ENCODE assay signal across 25 cellular contexts in the genomic region with DNA sequence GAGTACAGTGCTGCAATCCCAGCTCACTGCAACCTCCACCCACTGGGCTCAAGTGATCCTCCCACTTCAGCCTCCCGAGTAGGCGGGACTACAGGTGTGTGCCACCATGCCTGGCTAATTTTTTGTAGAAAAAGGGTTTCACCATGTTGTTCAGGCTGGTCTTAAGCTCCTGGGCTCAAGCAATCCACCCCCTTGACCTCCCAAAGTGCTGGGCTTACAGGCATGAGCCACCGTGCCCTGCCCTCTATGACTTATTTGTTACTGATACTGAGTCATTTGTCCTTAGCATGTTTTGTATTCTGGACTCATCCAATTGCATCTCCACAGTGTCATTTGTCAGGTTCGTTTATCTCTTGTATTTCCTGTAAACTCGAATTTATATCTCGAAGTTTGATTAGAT. TPM values are rescaled to one million over a fixed set of nuclear protein-coding genes. Genes with fewer than 3 reads are reported as not detected.
DNase-seq lines count a peak whose midpoint lies in the region; ATAC-seq, FAIRE-seq and TF ChIP-seq lines count a peak whose summit lies in the region.
"Had no signal": no experiment of that assay in that cellular context is flagged by ENCODE, and none has a peak within 500 bp of the region (broad histone marks: within the 10 kb centered on the region; RNA-seq: fewer than 3 reads in every experiment).

No MANE protein-coding gene starts in this region.

- peak; percentile 13 for FAIRE-seq in GM12891 (lab: Jason Lieb, UNC)
- no peak for FAIRE-seq in D721Med (lab: Jason Lieb, UNC)

- TF ChIP-seq POLR2A in GM12891 (IDR thresholded peaks at IDR 0.05; ENCODE audit: low read depth, low read length) = no peak

- ATAC-seq in activated CD4-positive, alpha-beta T cell treated with anti-CD3 and anti-CD28 coated beads for 36 hours = peak; percentile 55
- ATAC-seq in activated T-cell treated with anti-CD3 and anti-CD28 coated beads, Interleukin-2, amount 50 U/mL, for 72 hours (replicated peaks in 1 of 2) = peak; percentile 71 to 75
- no peak for ATAC-seq in naive thymus-derived CD4-positive, alpha-beta T cell

- H3K4me3 ChIP-seq in naive thymus-derived CD4-positive, alpha-beta T cell (ENCODE audit: low read length) = no peak overlapping the region
- H3K4me3 ChIP-seq in endodermal cell (ENCODE audit: low read length) = no peak overlapping the region
- H3K4me3 ChIP-seq: colonic mucosa, hepatocyte, SJSA1, skin epidermis, tibial nerve had no signal

- no peak overlapping the region for H3K9ac ChIP-seq in endodermal cell (ENCODE audit: extremely low read depth, low read length, poor library complexity, severe bottlenecking)

- no peaks in the 10 kb centered on the region for H3K9me3 ChIP-seq in naive thymus-derived CD4-positive, alpha-beta T cell (ENCODE audit: control insufficient read depth in 2 of 3, low read length in 3 of 3)
- H3K9me3 ChIP-seq in endodermal cell (ENCODE audit: control insufficient read depth, low read length) = no peaks in the 10 kb centered on the region
- H3K9me3 ChIP-seq: BE2C, colonic mucosa, SJSA1, tibial nerve had no signal

- TF ChIP-seq CTCF in endodermal cell (conservative IDR thresholded peaks at IDR 0.05) (no peak), D721Med (IDR thresholded peaks at IDR 0.05; ENCODE audit: insufficient read depth, missing control alignments) (no peak)

- H3K9me3 Mint-ChIP-seq in activated CD4-positive, alpha-beta T cell treated with anti-CD3 and anti-CD28 coated beads for 36 hours (ENCODE audit: low read depth) = no peaks in the 10 kb centered on the region
- peaks cover 3 to 4% of the 10 kb centered on the region in 2 donors for H3K9me3 Mint-ChIP-seq in activated T-cell treated with anti-CD3 and anti-CD28 coated beads, Interleukin-2, amount 50 U/mL, for 72 hours
- H3K9me3 Mint-ChIP-seq in naive thymus-derived CD4-positive, alpha-beta T cell = peaks cover 0 to 6% (median 0%) of the 10 kb centered on the region in 11 donors
- H3K9me3 Mint-ChIP-seq in endodermal cell = no peaks in the 10 kb centered on the region
- H3K9me3 Mint-ChIP-seq: memory B cell, naive B cell had no signal

- H3K27ac Mint-ChIP-seq in activated CD4-positive, alpha-beta T cell treated with anti-CD3 and anti-CD28 coated beads for 36 hours = peak overlapping the region; percentile 100
- H3K27ac Mint-ChIP-seq in activated T-cell treated with anti-CD3 and anti-CD28 coated beads, Interleukin-2, amount 50 U/mL, for 72 hours = peak overlapping the region; percentile 100
- H3K27ac Mint-ChIP-seq in naive thymus-derived CD4-positive, alpha-beta T cell = peak overlapping the region; percentile 88 to 98 (median 94)
- H3K27ac Mint-ChIP-seq in endodermal cell = no peak overlapping the region
- H3K27ac Mint-ChIP-seq: brain, memory B cell, progenitor cell of endocrine pancreas had no signal

- intact Hi-C loops in activated CD4-positive, alpha-beta T cell treated with anti-CD3 and anti-CD28 coated beads for 36 hours (cut with DNase I, micrococcal nuclease) = loop anchor here in 1 of 2 experiments (1.0 kb wide), 1 partner anchor 19 kb away; no protein-coding TSS in a partner anchor
- intact Hi-C loops in naive thymus-derived CD4-positive, alpha-beta T cell (cut with micrococcal nuclease) = loop anchor here in 1 of 2 donors (1.0 kb wide), 1 partner anchor 12 kb away; a partner anchor contains a TSS

- POLR2A ChIA-PET in activated CD4-positive, alpha-beta T cell treated with anti-CD3 and anti-CD28 coated beads for 36 hours (lab: Charles Lee) = no interaction called here
- POLR2A ChIA-PET in naive thymus-derived CD4-positive, alpha-beta T cell (lab: Charles Lee) = interaction anchor here (1.0 to 20.7 kb wide), 6 partner anchors 11 to 75 kb away, joined by 3 to 345 read pairs (median 16); a partner anchor contains a TSS

- peaks cover 64% of the 10 kb centered on the region for H3K4me1 Mint-ChIP-seq in activated CD4-positive, alpha-beta T cell treated with anti-CD3 and anti-CD28 coated beads for 36 hours
- peaks cover 72% of the 10 kb centered on the region for H3K4me1 Mint-ChIP-seq in activated T-cell treated with anti-CD3 and anti-CD28 coated beads, Interleukin-2, amount 50 U/mL, for 72 hours (ENCODE audit: low read depth)
- H3K4me1 Mint-ChIP-seq in naive thymus-derived CD4-positive, alpha-beta T cell = peaks cover 35 to 70% (median 56%) of the 10 kb centered on the region in 7 donors
- no peaks in the 10 kb centered on the region for H3K4me1 Mint-ChIP-seq in endodermal cell
- H3K4me1 Mint-ChIP-seq: brain had no signal

- peak overlapping the region; percentile 81 for H3K27ac ChIP-seq in naive thymus-derived CD4-positive, alpha-beta T cell (ENCODE audit: low read depth, low read length)
- H3K27ac ChIP-seq in endodermal cell (ENCODE audit: low read depth, low read length) = no peak overlapping the region
- H3K27ac ChIP-seq: colonic mucosa, hepatocyte, SJSA1, tibial nerve had no signal

- H3K4me1 ChIP-seq in naive thymus-derived CD4-positive, alpha-beta T cell (ENCODE audit: control insufficient read depth in 2 of 2, insufficient read depth in 2 of 2, low read length in 2 of 2) = peaks cover 37 to 39% of the 10 kb centered on the region in 2 donors
- no peaks in the 10 kb centered on the region for H3K4me1 ChIP-seq in endodermal cell (ENCODE audit: control insufficient read depth, insufficient read depth, low read length)
- H3K4me1 ChIP-seq: BE2C, colonic mucosa, SJSA1, tibial nerve had no signal

- CTCF ChIA-PET in activated CD4-positive, alpha-beta T cell treated with anti-CD3 and anti-CD28 coated beads for 36 hours (lab: Charles Lee) = interaction anchor here (0.6 to 1.2 kb wide), 3 partner anchors 9 to 21 kb away, joined by 3 to 6 read pairs (median 3); no protein-coding TSS in a partner anchor
- CTCF ChIA-PET in naive thymus-derived CD4-positive, alpha-beta T cell (lab: Charles Lee) = no interaction called here

- H3K27me3 Mint-ChIP-seq in activated CD4-positive, alpha-beta T cell treated with anti-CD3 and anti-CD28 coated beads for 36 hours = no peaks in the 10 kb centered on the region
- H3K27me3 Mint-ChIP-seq in activated T-cell treated with anti-CD3 and anti-CD28 coated beads, Interleukin-2, amount 50 U/mL, for 72 hours (ENCODE audit: low read depth) = no peaks in the 10 kb centered on the region
- H3K27me3 Mint-ChIP-seq in naive thymus-derived CD4-positive, alpha-beta T cell = no peaks in the 10 kb centered on the region
- peaks cover 16% of the 10 kb centered on the region for H3K27me3 Mint-ChIP-seq in endodermal cell (ENCODE audit: insufficient read depth)
- H3K27me3 Mint-ChIP-seq: naive B cell had no signal

- peaks cover 0 to 10% (median 0%) of the 10 kb centered on the region in 3 experiments for H3K36me3 ChIP-seq in naive thymus-derived CD4-positive, alpha-beta T cell (ENCODE audit: control insufficient read depth in 2 of 3, insufficient read depth in 3 of 3, low read length in 3 of 3)
- no peaks in the 10 kb centered on the region for H3K36me3 ChIP-seq in endodermal cell (ENCODE audit: control insufficient read depth, insufficient read depth, low read length)
- H3K36me3 ChIP-seq: BE2C, colonic mucosa, SJSA1, tibial nerve had no signal

- H3K4me3 Mint-ChIP-seq in activated CD4-positive, alpha-beta T cell treated with anti-CD3 and anti-CD28 coated beads for 36 hours = peak overlapping the region; percentile 93
- H3K4me3 Mint-ChIP-seq in activated T-cell treated with anti-CD3 and anti-CD28 coated beads, Interleukin-2, amount 50 U/mL, for 72 hours = peak overlapping the region; percentile 81 to 100
- H3K4me3 Mint-ChIP-seq in naive thymus-derived CD4-positive, alpha-beta T cell = peak overlapping the region; percentile 31 to 98 (median 79)
- no peak overlapping the region for H3K4me3 Mint-ChIP-seq in endodermal cell
- H3K4me3 Mint-ChIP-seq: brain, memory B cell, naive B cell had no signal

- 86% methylated on average over 4 to 6 of the region's 6 CpGs for WGBS in endodermal cell (ENCODE audit: insufficient coverage in 1 of 2, insufficient read length in 1 of 2), 2 experiments

- H3K27me3 ChIP-seq in naive thymus-derived CD4-positive, alpha-beta T cell (ENCODE audit: control insufficient read depth in 2 of 2, insufficient read depth in 2 of 2, low read length in 2 of 2) = no peaks in the 10 kb centered on the region
- peaks cover 7% of the 10 kb centered on the region for H3K27me3 ChIP-seq in endodermal cell (ENCODE audit: control insufficient read depth, insufficient read depth, low read length, poor library complexity, severe bottlenecking)
- H3K27me3 ChIP-seq: BE2C, colonic mucosa, SJSA1, tibial nerve had no signal

- peak; percentile 60 for DNase-seq in activated CD4-positive, alpha-beta T cell treated with anti-CD3 and anti-CD28 coated beads for 36 hours
- DNase-seq in activated CD4-positive, alpha-beta T cell treated with anti-CD3 and anti-CD28 coated beads for 4 hours = no peak
- DNase-seq in GM12891 (ENCODE audit: insufficient read length, low spot score) = no peak
- peak in 1 of 2 donors; percentile 58 for DNase-seq in activated T-cell treated with anti-CD3 and anti-CD28 coated beads, Interleukin-2, amount 50 U/mL, for 72 hours
- no peak for DNase-seq in naive thymus-derived CD4-positive, alpha-beta T cell
- no peak for DNase-seq in endodermal cell
- DNase-seq in HK-2 (ENCODE audit: unreplicated experiment) = no peak
- no peak for DNase-seq in D721Med (ENCODE audit: insufficient read length, low spot score)
- DNase-seq: BE2C, colonic mucosa, DMS153, foreskin fibroblast, islet precursor cell, naive B cell, NCI-H1417, NCI-H526, OCI-M1 had no signal

- H3K36me3 Mint-ChIP-seq in activated CD4-positive, alpha-beta T cell treated with anti-CD3 and anti-CD28 coated beads for 36 hours (ENCODE audit: low read depth) = peaks cover 21% of the 10 kb centered on the region
- peaks cover 8 to 30% of the 10 kb centered on the region in 2 donors for H3K36me3 Mint-ChIP-seq in activated T-cell treated with anti-CD3 and anti-CD28 coated beads, Interleukin-2, amount 50 U/mL, for 72 hours (ENCODE audit: insufficient read depth in 2 of 2)
- peaks cover 6 to 29% (median 15%) of the 10 kb centered on the region in 5 donors for H3K36me3 Mint-ChIP-seq in naive thymus-derived CD4-positive, alpha-beta T cell
- no peaks in the 10 kb centered on the region for H3K36me3 Mint-ChIP-seq in endodermal cell (ENCODE audit: low read depth)
- H3K36me3 Mint-ChIP-seq: brain, memory B cell, naive B cell had no signal

RNA-seq across cellular contexts. Expression of a gene that starts 2.7 kb away (rescaled TPM):
- 100 to 1,000 TPM; 208 to 249 TPM for total RNA-seq in activated CD4-positive, alpha-beta T cell treated with anti-CD3 and anti-CD28 coated beads for 36 hours
- polyA plus RNA-seq in GM12891 (2012; ENCODE audit: low read depth, missing spikeins) = 1.1 TPM
- total RNA-seq in activated T-cell treated with anti-CD3 and anti-CD28 coated beads, Interleukin-2, amount 50 U/mL, for 72 hours = 100 to 1,000 TPM; 289 to 314 TPM
- total RNA-seq in naive thymus-derived CD4-positive, alpha-beta T cell = 100 to 1,000 TPM; 278 to 481 (median 324) TPM
- 100 to 1,000 TPM; 183 to 245 TPM for polyA plus RNA-seq in naive thymus-derived CD4-positive, alpha-beta T cell
- under 1 TPM; 0.31 to 0.38 TPM for total RNA-seq in endodermal cell
- not detected for polyA plus RNA-seq in endodermal cell (2013, experiment 1 of 2)
- 0.08 TPM for polyA plus RNA-seq in endodermal cell (2013, experiment 2 of 2)
- total RNA-seq: progenitor cell of endocrine pancreas, SJSA1 had no signal

RNA-seq across cellular contexts. Expression of a gene that starts 11.9 kb away (rescaled TPM):
- total RNA-seq in activated CD4-positive, alpha-beta T cell treated with anti-CD3 and anti-CD28 coated beads for 36 hours = under 1 TPM; 0.79 to 0.82 TPM
- not detected for polyA plus RNA-seq in GM12891 (2012; ENCODE audit: low read depth, missing spikeins)
- under 1 TPM; 0.22 to 0.39 TPM for total RNA-seq in activated T-cell treated with anti-CD3 and anti-CD28 coated beads, Interleukin-2, amount 50 U/mL, for 72 hours
- not detected for total RNA-seq in naive thymus-derived CD4-positive, alpha-beta T cell
- polyA plus RNA-seq in naive thymus-derived CD4-positive, alpha-beta T cell = under 1 TPM in 1 of 2 donors, not detected in 1; 0.07 TPM
- total RNA-seq in endodermal cell = not detected
- not detected for polyA plus RNA-seq in endodermal cell (2013, experiment 1 of 2)
- not detected for polyA plus RNA-seq in endodermal cell (2013, experiment 2 of 2)
- total RNA-seq: A172, colonic mucosa, hepatocyte, progenitor cell of endocrine pancreas, SJSA1, tibial nerve had no signal
- polyA plus RNA-seq: hepatocyte had no signal

RNA-seq across cellular contexts. Expression of a gene that starts 35.3 kb away (rescaled TPM):
- total RNA-seq in activated CD4-positive, alpha-beta T cell treated with anti-CD3 and anti-CD28 coated beads for 36 hours = 10 to 100 TPM in 1 of 2 experiments, 1 to 10 TPM in 1; 10.0 to 16.9 TPM
- polyA plus RNA-seq in GM12891 (2012; ENCODE audit: low read depth, missing spikeins) = 15.3 TPM
- 10 to 100 TPM; 12.7 to 16.7 TPM for total RNA-seq in activated T-cell treated with anti-CD3 and anti-CD28 coated beads, Interleukin-2, amount 50 U/mL, for 72 hours
- 10 to 100 TPM in 3 of 5 experiments, 1 to 10 TPM in 2; 5.8 to 18.5 (median 14.2) TPM for total RNA-seq in naive thymus-derived CD4-positive, alpha-beta T cell
- polyA plus RNA-seq in naive thymus-derived CD4-positive, alpha-beta T cell = 10 to 100 TPM; 13.5 to 20.5 TPM
- total RNA-seq in endodermal cell = 10 to 100 TPM; 14.8 to 19.1 TPM
- 18.5 TPM for polyA plus RNA-seq in endodermal cell (2013, experiment 1 of 2)
- polyA plus RNA-seq in endodermal cell (2013, experiment 2 of 2) = 18.9 TPM

Comparison
In these comparisons a context has a peak if more than half of its experiments do, and no peak if none do; other contexts are left out.
1. RNA of a gene that starts 2.7 kb away (total RNA-seq): 278 to 481 TPM in naive thymus-derived CD4-positive, alpha-beta T cell, 289 to 314 TPM in activated T-cell treated with anti-CD3 and anti-CD28 coated beads, Interleukin-2, amount 50 U/mL, for 72 hours and 208 to 249 TPM in activated CD4-positive, alpha-beta T cell treated with anti-CD3 and anti-CD28 coated beads for 36 hours; 0.31 to 0.38 TPM in endodermal cell; every median in the first group is over 100 times any median in the second.